ENCODE assay signal across 17 cellular contexts in genomic region chr9:37290366-37290765, GRCh38.
DNase-seq lines count a peak whose midpoint lies in the region; ATAC-seq and TF ChIP-seq lines count a peak whose summit lies in the region.
"Had no signal": no experiment of that assay in that cellular context is flagged by ENCODE, and none has a peak within 500 bp of the region (broad histone marks: within the 10 kb centered on the region; RNA-seq: fewer than 3 reads in every experiment).

No MANE protein-coding gene starts in this region.

- H3K4me1 Mint-ChIP-seq in activated CD4-positive, alpha-beta T cell treated with anti-CD3 and anti-CD28 coated beads for 36 hours, result peaks cover 64% of the 10 kb centered on the region
- H3K4me1 Mint-ChIP-seq in GM23338, result peaks cover 5% of the 10 kb centered on the region
- H3K4me1 Mint-ChIP-seq in activated CD8-positive, alpha-beta T cell treated with anti-CD3 and anti-CD28 coated beads, Interleukin-2, amount 10 ng/mL, durations not matched to agents 7 days and 5 days (ENCODE audit: low read depth), result peaks cover 41% of the 10 kb centered on the region
- H3K4me1 Mint-ChIP-seq: nephron had no signal

- peak overlapping the region; percentile 42 for H3K4me3 Mint-ChIP-seq in activated CD4-positive, alpha-beta T cell treated with anti-CD3 and anti-CD28 coated beads for 36 hours
- no peak overlapping the region for H3K4me3 Mint-ChIP-seq in GM23338
- no peak overlapping the region for H3K4me3 Mint-ChIP-seq in activated CD8-positive, alpha-beta T cell treated with anti-CD3 and anti-CD28 coated beads, Interleukin-2, amount 10 ng/mL, durations not matched to agents 7 days and 5 days
- H3K4me3 Mint-ChIP-seq: nephron, T-cell had no signal

- no peaks in the 10 kb centered on the region for H3F3A ChIP-seq in GM23338 (replicated peaks; ENCODE audit: low read depth)

- peaks cover 4% of the 10 kb centered on the region for H3K9me3 Mint-ChIP-seq in activated CD4-positive, alpha-beta T cell treated with anti-CD3 and anti-CD28 coated beads for 36 hours (ENCODE audit: low read depth)
- no peaks in the 10 kb centered on the region; the same call in 2 of the 3 replicates for H3K9me3 Mint-ChIP-seq in GM23338
- H3K9me3 Mint-ChIP-seq in activated CD8-positive, alpha-beta T cell treated with anti-CD3 and anti-CD28 coated beads, Interleukin-2, amount 10 ng/mL, durations not matched to agents 7 days and 5 days (ENCODE audit: insufficient read depth), result no peaks in the 10 kb centered on the region
- H3K9me3 Mint-ChIP-seq: nephron, T-cell had no signal

- H3K36me3 ChIP-seq in GM23338 (ENCODE audit: insufficient read depth) (no peaks in the 10 kb centered on the region), osteoblast (ENCODE audit: insufficient read depth, low read length) (no peaks in the 10 kb centered on the region)
- H3K36me3 ChIP-seq: heart right ventricle, transverse colon had no signal

- H3K4me2 ChIP-seq in GM23338, result no peak overlapping the region
- peak overlapping the region; percentile 79 for H3K4me2 ChIP-seq in osteoblast (ENCODE audit: insufficient read depth, low read length)

- H3K79me2 ChIP-seq in GM23338 (replicated peaks; ENCODE audit: insufficient read depth), result peaks cover 7% of the 10 kb centered on the region
- H3K79me2 ChIP-seq in osteoblast (ENCODE audit: insufficient read depth, low read length), result peaks cover 4% of the 10 kb centered on the region

- intact Hi-C loops in activated CD4-positive, alpha-beta T cell treated with anti-CD3 and anti-CD28 coated beads for 36 hours (cut with DNase I, micrococcal nuclease), result loop anchor here (2.0 to 5.0 kb wide), 6 partner anchors 78 to 803 kb away; no protein-coding TSS in a partner anchor

- H3K27me3 Mint-ChIP-seq in activated CD4-positive, alpha-beta T cell treated with anti-CD3 and anti-CD28 coated beads for 36 hours, result no peaks in the 10 kb centered on the region
- H3K27me3 Mint-ChIP-seq in GM23338 (ENCODE audit: insufficient read depth, low read depth, poor library complexity), result no peaks in the 10 kb centered on the region
- no peaks in the 10 kb centered on the region for H3K27me3 Mint-ChIP-seq in activated CD8-positive, alpha-beta T cell treated with anti-CD3 and anti-CD28 coated beads, Interleukin-2, amount 10 ng/mL, durations not matched to agents 7 days and 5 days (ENCODE audit: low read depth)
- H3K27me3 Mint-ChIP-seq: T-cell had no signal

- H3K27ac Mint-ChIP-seq in activated CD4-positive, alpha-beta T cell treated with anti-CD3 and anti-CD28 coated beads for 36 hours, result peak overlapping the region; percentile 93
- H3K27ac Mint-ChIP-seq in GM23338, result peak overlapping the region; percentile 86; the same call in 1 of the 2 replicates
- peak overlapping the region; percentile 54 for H3K27ac Mint-ChIP-seq in activated CD8-positive, alpha-beta T cell treated with anti-CD3 and anti-CD28 coated beads, Interleukin-2, amount 10 ng/mL, durations not matched to agents 7 days and 5 days
- H3K27ac Mint-ChIP-seq: nephron, T-cell had no signal

- H3K9me3 ChIP-seq in osteoblast (ENCODE audit: low read depth, low read length), result no peaks in the 10 kb centered on the region
- H3K9me3 ChIP-seq: heart right ventricle, transverse colon had no signal

- H3K4me1 ChIP-seq in GM23338 (ENCODE audit: insufficient read depth) (peaks cover 8% of the 10 kb centered on the region), osteoblast (ENCODE audit: insufficient read depth, low read length) (peaks cover 21% of the 10 kb centered on the region)

- TF ChIP-seq CTCF in GM23338 (conservative IDR thresholded peaks at IDR 0.05; ENCODE audit: low read depth in 2 of 2) (no peak), osteoblast (IDR thresholded peaks at IDR 0.05; ENCODE audit: extremely low read depth, low read depth, low read length) (no peak)

- no peak for DNase-seq in activated CD4-positive, alpha-beta T cell treated with anti-CD3 and anti-CD28 coated beads for 36 hours
- DNase-seq in activated CD4-positive, alpha-beta T cell treated with anti-CD3 and anti-CD28 coated beads for 48 hours, result no peak
- DNase-seq in GM23338 (ENCODE audit: low spot score), result no peak
- DNase-seq in activated CD8-positive, alpha-beta T cell treated with anti-CD3 and anti-CD28 coated beads, Interleukin-2, amount 10 ng/mL, durations not matched to agents 7 days and 5 days, result no peak
- DNase-seq in osteoblast (ENCODE audit: insufficient read length, low spot score, missing footprints), result no peak
- DNase-seq: 8988T; activated CD4-positive, alpha-beta T cell treated with anti-CD3 and anti-CD28 coated beads, Interleukin-2, amount 50 U/mL, for 1 hour; heart right ventricle; NCI-H2107; T-cell; transverse colon had no signal

- POLR2A ChIA-PET in activated CD4-positive, alpha-beta T cell treated with anti-CD3 and anti-CD28 coated beads for 36 hours (lab: Charles Lee), result no interaction called here
- POLR2A ChIA-PET in activated CD8-positive, alpha-beta T cell treated with anti-CD3 and anti-CD28 coated beads, Interleukin-2, amount 10 ng/mL, durations not matched to agents 7 days and 5 days (lab: Charles Lee), result no interaction called here

- H3K27ac ChIP-seq in GM23338 (ENCODE audit: low read depth) (no peak overlapping the region), osteoblast (ENCODE audit: low read depth, low read length) (peak overlapping the region; percentile 93)
- H3K27ac ChIP-seq: transverse colon had no signal

- no peak overlapping the region for H2AFZ ChIP-seq in GM23338
- H2AFZ ChIP-seq in osteoblast (ENCODE audit: low read length), result no peak overlapping the region

- no peaks in the 10 kb centered on the region for H3K9me2 ChIP-seq in GM23338 (ENCODE audit: insufficient read depth)

- no peak for ATAC-seq in activated CD4-positive, alpha-beta T cell treated with anti-CD3 and anti-CD28 coated beads for 36 hours
- no peak for ATAC-seq in GM23338
- ATAC-seq in activated CD8-positive, alpha-beta T cell treated with anti-CD3 and anti-CD28 coated beads, Interleukin-2, amount 10 ng/mL, durations not matched to agents 7 days and 5 days, result no peak
- ATAC-seq in HG02571 (IDR thresholded peaks at IDR 0.05; ENCODE audit: unreplicated experiment), result no peak
- no peak for ATAC-seq in HG02970 (IDR thresholded peaks at IDR 0.05; ENCODE audit: low FRiP score, unreplicated experiment)
- no peak for ATAC-seq in HG03097 (IDR thresholded peaks at IDR 0.05; ENCODE audit: low FRiP score, unreplicated experiment)
- ATAC-seq: left lobe of liver had no signal

- no peaks in the 10 kb centered on the region for H3K27me3 ChIP-seq in GM23338 (ENCODE audit: insufficient read depth)
- H3K27me3 ChIP-seq in osteoblast (ENCODE audit: insufficient read depth, low read length), result no peaks in the 10 kb centered on the region
- H3K27me3 ChIP-seq: heart right ventricle, transverse colon had no signal

- H3K36me3 Mint-ChIP-seq in activated CD4-positive, alpha-beta T cell treated with anti-CD3 and anti-CD28 coated beads for 36 hours (ENCODE audit: low read depth), result peaks cover 20% of the 10 kb centered on the region
- no peaks in the 10 kb centered on the region for H3K36me3 Mint-ChIP-seq in GM23338 (ENCODE audit: low read depth)
- peaks cover 20% of the 10 kb centered on the region for H3K36me3 Mint-ChIP-seq in activated CD8-positive, alpha-beta T cell treated with anti-CD3 and anti-CD28 coated beads, Interleukin-2, amount 10 ng/mL, durations not matched to agents 7 days and 5 days (ENCODE audit: low read depth)

- CTCF ChIA-PET in activated CD4-positive, alpha-beta T cell treated with anti-CD3 and anti-CD28 coated beads for 36 hours (lab: Charles Lee), result no interaction called here
- CTCF ChIA-PET in activated CD8-positive, alpha-beta T cell treated with anti-CD3 and anti-CD28 coated beads, Interleukin-2, amount 10 ng/mL, durations not matched to agents 7 days and 5 days (lab: Charles Lee), result no interaction called here

- H3K4me3 ChIP-seq in GM23338 (no peak overlapping the region), osteoblast (ENCODE audit: insufficient read depth, low read length) (no peak overlapping the region)
- H3K4me3 ChIP-seq: heart right ventricle, skin epidermis, transverse colon had no signal

- H4K20me1 ChIP-seq in GM23338 (replicated peaks; ENCODE audit: insufficient read depth), result no peaks in the 10 kb centered on the region
- no peaks in the 10 kb centered on the region for H4K20me1 ChIP-seq in osteoblast (ENCODE audit: insufficient read depth, low read length)

TF ChIP-seq in GM23338, 12 proteins besides CTCF, POLR2A, EP300 and RAD21 (continues in another document):
- TF ChIP-seq EZH2phosphoT487 (IDR thresholded peaks at IDR 0.05; ENCODE audit: unreplicated experiment), result no peak
- no peak for TF ChIP-seq ZNF331 (CRISPR knock-in tag; IDR thresholded peaks at IDR 0.05; ENCODE audit: low read depth)
